In the genomic region with DNA sequence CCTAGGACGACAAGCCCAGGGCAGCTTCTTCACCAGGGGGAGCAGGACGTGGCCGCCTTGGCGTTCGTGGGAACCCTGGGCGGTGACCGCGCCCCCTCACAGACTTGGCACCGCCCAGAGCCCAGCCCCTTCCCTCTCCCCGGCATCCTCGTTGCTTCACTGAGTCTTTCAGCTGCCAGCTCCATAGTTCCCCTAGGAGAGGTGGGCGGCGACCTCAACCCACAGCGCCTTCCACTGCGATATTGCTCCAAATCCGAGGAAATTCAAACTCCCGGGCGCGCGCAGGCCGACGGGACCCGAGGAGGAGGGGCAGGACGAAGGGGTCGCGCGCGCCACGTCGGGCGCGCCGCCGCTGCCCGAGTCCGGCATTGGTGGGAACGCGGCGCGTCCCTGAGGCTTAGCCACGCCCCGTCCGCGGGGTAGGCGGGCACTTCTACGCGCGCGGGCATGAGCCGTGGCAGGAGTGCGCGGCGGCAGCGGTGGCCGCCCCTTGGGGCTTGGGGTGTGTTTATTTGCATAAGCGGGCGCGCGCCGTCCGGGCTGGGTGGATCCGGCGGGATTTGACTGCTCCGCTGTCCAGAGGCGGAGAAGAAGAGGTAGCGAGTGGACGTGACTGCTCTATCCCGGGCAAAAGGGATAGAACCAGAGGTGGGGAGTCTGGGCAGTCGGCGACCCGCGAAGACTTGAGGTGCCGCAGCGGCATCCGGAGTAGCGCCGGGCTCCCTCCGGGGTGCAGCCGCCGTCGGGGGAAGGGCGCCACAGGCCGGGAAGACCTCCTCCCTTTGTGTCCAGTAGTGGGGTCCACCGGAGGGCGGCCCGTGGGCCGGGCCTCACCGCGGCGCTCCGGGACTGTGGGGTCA, we compare ENCODE assay signal across 8 cellular contexts. TPM values are rescaled to one million over a fixed set of nuclear protein-coding genes. Genes with fewer than 3 reads are reported as not detected.
A peak's percentile ranks its signal among the peaks of the same experiment; 100 is the strongest.
DNase-seq lines count a peak whose midpoint lies in the region; ATAC-seq and TF ChIP-seq lines count a peak whose summit lies in the region.

A gene with protein sequence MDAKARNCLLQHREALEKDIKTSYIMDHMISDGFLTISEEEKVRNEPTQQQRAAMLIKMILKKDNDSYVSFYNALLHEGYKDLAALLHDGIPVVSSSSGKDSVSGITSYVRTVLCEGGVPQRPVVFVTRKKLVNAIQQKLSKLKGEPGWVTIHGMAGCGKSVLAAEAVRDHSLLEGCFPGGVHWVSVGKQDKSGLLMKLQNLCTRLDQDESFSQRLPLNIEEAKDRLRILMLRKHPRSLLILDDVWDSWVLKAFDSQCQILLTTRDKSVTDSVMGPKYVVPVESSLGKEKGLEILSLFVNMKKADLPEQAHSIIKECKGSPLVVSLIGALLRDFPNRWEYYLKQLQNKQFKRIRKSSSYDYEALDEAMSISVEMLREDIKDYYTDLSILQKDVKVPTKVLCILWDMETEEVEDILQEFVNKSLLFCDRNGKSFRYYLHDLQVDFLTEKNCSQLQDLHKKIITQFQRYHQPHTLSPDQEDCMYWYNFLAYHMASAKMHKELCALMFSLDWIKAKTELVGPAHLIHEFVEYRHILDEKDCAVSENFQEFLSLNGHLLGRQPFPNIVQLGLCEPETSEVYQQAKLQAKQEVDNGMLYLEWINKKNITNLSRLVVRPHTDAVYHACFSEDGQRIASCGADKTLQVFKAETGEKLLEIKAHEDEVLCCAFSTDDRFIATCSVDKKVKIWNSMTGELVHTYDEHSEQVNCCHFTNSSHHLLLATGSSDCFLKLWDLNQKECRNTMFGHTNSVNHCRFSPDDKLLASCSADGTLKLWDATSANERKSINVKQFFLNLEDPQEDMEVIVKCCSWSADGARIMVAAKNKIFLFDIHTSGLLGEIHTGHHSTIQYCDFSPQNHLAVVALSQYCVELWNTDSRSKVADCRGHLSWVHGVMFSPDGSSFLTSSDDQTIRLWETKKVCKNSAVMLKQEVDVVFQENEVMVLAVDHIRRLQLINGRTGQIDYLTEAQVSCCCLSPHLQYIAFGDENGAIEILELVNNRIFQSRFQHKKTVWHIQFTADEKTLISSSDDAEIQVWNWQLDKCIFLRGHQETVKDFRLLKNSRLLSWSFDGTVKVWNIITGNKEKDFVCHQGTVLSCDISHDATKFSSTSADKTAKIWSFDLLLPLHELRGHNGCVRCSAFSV (N-terminal part only) (plus strand): TSS at position 579 of the 860 bp plus-strand sequence. CDS start 3,070 bp downstream, outside the sequence.
Gene IKBIP, minus strand, starts transcription at position 77 of the 860 bp plus-strand sequence. CDS start 87 bp downstream, outside the sequence.

- 0 out of 2 replicates have a peak, but pooled peaks have one; percentile 20 for TF ChIP-seq CTCF in AG04450 (IDR thresholded peaks at IDR 0.05; ENCODE audit: low read depth, low read length)
- TF ChIP-seq CTCF in VCaP (conservative IDR thresholded peaks at IDR 0.05): no peak

- in situ Hi-C loops in T47D (cut with HindIII; ENCODE audit: low pct_unique_long_range_greater_than_20kb, low sequenced_read_pairs): no loop called here

- CTCF ChIA-PET in AG04450 (lab: Charles Lee): interaction anchor here (0.7 to 1.6 kb wide), 4 partner anchors 9 to 154 kb away, joined by 3 to 6 read pairs (median 4); no protein-coding TSS in a partner anchor

- H3K4me3 ChIP-seq in AG04450 (ENCODE audit: low read depth, low read length): peak within 1 kb of the TSS; percentile 92
- peak within 1 kb of the TSS; percentile 95 for H3K4me3 ChIP-seq in iPS-18c (ENCODE audit: insufficient read depth, low read depth, low read length)
- H3K4me3 ChIP-seq in skeletal muscle tissue (ENCODE audit: low read length in 3 of 3): peak within 1 kb of the TSS; percentile 87 to 95 (median 95)

- H3K9me3 ChIP-seq in AG04450 (ENCODE audit: control insufficient read depth, insufficient read depth, low read length) (no peaks in the 10 kb centered on the region; the same call in 1 of the 2 replicates), iPS-18c (ENCODE audit: control insufficient read depth, insufficient read depth, low read length) (no peaks in the 10 kb centered on the region), skeletal muscle tissue (ENCODE audit: control insufficient read depth in 3 of 3, low read length in 3 of 3) (no peaks in the 10 kb centered on the region)

- no peaks in the 10 kb centered on the region for H3K27me3 ChIP-seq in AG04450 (ENCODE audit: control insufficient read depth, insufficient read depth, low read length)
- H3K27me3 ChIP-seq in skeletal muscle tissue (ENCODE audit: control insufficient read depth in 3 of 3, insufficient read depth in 3 of 3, low read length in 3 of 3): no peaks in the 10 kb centered on the region

- H3K4me1 ChIP-seq in skeletal muscle tissue (ENCODE audit: control insufficient read depth in 3 of 3, insufficient read depth in 3 of 3, low read length in 3 of 3): peaks cover 12 to 16% (median 14%) of the 10 kb centered on the region in 3 donors

- peaks cover 0 to 13% (median 9%) of the 10 kb centered on the region in 3 donors for H3K36me3 ChIP-seq in skeletal muscle tissue (ENCODE audit: control insufficient read depth in 3 of 3, insufficient read depth in 3 of 3, low read length in 3 of 3)

- POLR2A ChIA-PET in AG04450 (lab: Yijun Ruan, JAX): interaction anchor here (0.6 to 2.2 kb wide), 5 partner anchors 12 to 196 kb away, joined by 3 to 25 read pairs (median 3); partner anchors contain the start of gene SLC25A3

- ATAC-seq in GM18907 (IDR thresholded peaks at IDR 0.05; ENCODE audit: unreplicated experiment) (peak; percentile 90), HG03139 (IDR thresholded peaks at IDR 0.05; ENCODE audit: unreplicated experiment) (peak; percentile 83)

- H3K9ac ChIP-seq in skeletal muscle tissue (ENCODE audit: low read depth in 1 of 3, low read length in 3 of 3): peak within 1 kb of the TSS; percentile 88 to 90 (median 89)

- H3K27ac ChIP-seq in AG04450 (ENCODE audit: low read depth, low read length) (peak within 1 kb of the TSS; percentile 93), VCaP (peak within 1 kb of the TSS; percentile 74), skeletal muscle tissue (ENCODE audit: low read depth, low read length) (peak within 1 kb of the TSS; percentile 79)

- DNase-seq in AG04450 (ENCODE audit: low read depth, low spot score) (peak; percentile 88), NCI-H2196 treated with DMSO at 0.1 percent for 48 hours (lab: John Stamatoyannopoulos, UW; ENCODE audit: unreplicated experiment) (peak; percentile 90), T47D (ENCODE audit: low read depth in 1 of 2, low spot score in 1 of 2) (peak; percentile 97 to 99)

RNA-seq across cellular contexts. Expression of the first gene that starts in this region (rescaled TPM):
- polyA plus RNA-seq in AG04450 (2011; rRNA removed): 16.1 and 21.0 TPM in 2 replicates
- 13.7 and 32.9 TPM in 2 replicates for polyA minus RNA-seq in AG04450 (2011; rRNA and poly(A)+ RNA removed)
- total RNA-seq in skeletal muscle tissue: 39.1 TPM

RNA-seq across cellular contexts. Expression of gene IKBIP, which starts in this region (rescaled TPM):
- 51.8 and 81.5 TPM in 2 replicates for polyA plus RNA-seq in AG04450 (2011; rRNA removed)
- 5.7 and 14.0 TPM in 2 replicates for polyA minus RNA-seq in AG04450 (2011; rRNA and poly(A)+ RNA removed)
- 11.5 TPM for total RNA-seq in skeletal muscle tissue

Comparison
In these comparisons a context has a peak if more than half of its experiments do, and no peak if none do; other contexts are left out.
1. Peak in every context shown above with its lines: DNase-seq, ATAC-seq, H3K4me3 ChIP-seq and H3K27ac ChIP-seq.